In genomic region chr10:104819731-104820130, GRCh38 we compare ENCODE assay signal across 13 cellular contexts.
A peak's percentile ranks its signal among the peaks of the same experiment; 100 is the strongest.
DNase-seq lines count a peak whose midpoint lies in the region; ATAC-seq and TF ChIP-seq lines count a peak whose summit lies in the region.
"Had no signal": no experiment of that assay in that cellular context is flagged by ENCODE, and none has a peak within 500 bp of the region (broad histone marks: within the 10 kb centered on the region; RNA-seq: fewer than 3 reads in every experiment).

No MANE protein-coding gene starts in this region.

- H3K27ac ChIP-seq in C4-2B (peak overlapping the region; percentile 29; the same call in 1 of the 2 replicates), colonic mucosa (no peak overlapping the region)
- H3K27ac ChIP-seq: 22Rv1 had no signal

- DNase-seq in HT1080 (ENCODE audit: low read depth) = peak; percentile 62
- peak; percentile 3 for DNase-seq in RPMI7951 (ENCODE audit: low read depth)
- peak; percentile 69 for DNase-seq in putamen (ENCODE audit: low spot score)
- no peak for DNase-seq in colonic mucosa
- no peak for DNase-seq in HPDE6-E6E7 (ENCODE audit: extremely low spot score)
- DNase-seq: Caco-2; CD8-positive, alpha-beta memory T cell; DND-41; GDM1 had no signal

- no peak for TF ChIP-seq CTCF in C4-2B (conservative IDR thresholded peaks at IDR 0.05)
- no peak for TF ChIP-seq CTCF in colonic mucosa (IDR thresholded peaks at IDR 0.05)

- intact Hi-C loops in colonic mucosa (cut with DNase I) = no loop called here

- no peaks in the 10 kb centered on the region for H3K27me3 ChIP-seq in colonic mucosa

- no peaks in the 10 kb centered on the region for H3K9me3 ChIP-seq in colonic mucosa
- H3K9me3 ChIP-seq: Caco-2 had no signal

- no peaks in the 10 kb centered on the region for H3K4me1 ChIP-seq in colonic mucosa
- H3K4me1 ChIP-seq: Caco-2 had no signal

- ATAC-seq in HG03354 (IDR thresholded peaks at IDR 0.05; ENCODE audit: poor library complexity, severe bottlenecking, unreplicated experiment) = no peak
- ATAC-seq: HCT116 had no signal

- no peak overlapping the region for H3K4me3 ChIP-seq in colonic mucosa

- H3K36me3 ChIP-seq in colonic mucosa = no peaks in the 10 kb centered on the region

- no peak overlapping the region for H3K9ac ChIP-seq in colonic mucosa (ENCODE audit: low read depth in 2 of 2, low read length in 2 of 2)

Comparison
In these comparisons a context has a peak if more than half of its experiments do, and no peak if none do; other contexts are left out.
1. DNase-seq: peak in HT1080 (single experiment), RPMI7951 (single experiment) and putamen (single experiment); none in colonic mucosa (single experiment) and HPDE6-E6E7 (single experiment).